ENCODE assay signal across 26 cellular contexts in genomic region chr14:102445641-102446040, GRCh38.
"Had no signal": no experiment of that assay in that cellular context is flagged by ENCODE, and none has a peak within 500 bp of the region (broad histone marks: within the 10 kb centered on the region; RNA-seq: fewer than 3 reads in every experiment).

No MANE protein-coding gene starts in this region.

- ATAC-seq: foreskin keratinocyte; gastroesophageal sphincter; left ventricle myocardium superior; lower lobe of right lung; naive thymus-derived CD8-positive, alpha-beta T cell; psoas muscle; right cardiac atrium; stimulated activated naive B cell treated with anti-CD40 and anti-IgM and Interleukin-4, amounts not matched to agents 10 μg/mL and 1 μg/mL and 100 μg/mL, for 72 hours had no signal

- H3K4me1 ChIP-seq: foreskin keratinocyte, gastroesophageal sphincter, lower lobe of right lung, spleen, suprapubic skin, thyroid gland had no signal

- H3K4me3 ChIP-seq: colonic mucosa, esophagus muscularis mucosa, gastroesophageal sphincter, heart right ventricle, lower lobe of right lung, ovary, psoas muscle, skin epidermis, spleen, suprapubic skin, thyroid gland had no signal

- H3K27ac ChIP-seq: colonic mucosa, esophagus muscularis mucosa, foreskin keratinocyte, gastroesophageal sphincter, heart right ventricle, lower lobe of right lung, ovary, psoas muscle, skin epidermis, spleen, suprapubic skin, thyroid gland had no signal

- H3K9me3 ChIP-seq: colonic mucosa, esophagus muscularis mucosa, gastroesophageal sphincter, heart right ventricle, lower lobe of right lung, ovary, psoas muscle, spleen, suprapubic skin, thyroid gland had no signal

- H3K27me3 ChIP-seq: colonic mucosa, esophagus muscularis mucosa, foreskin keratinocyte, gastroesophageal sphincter, heart right ventricle, ovary, spleen, suprapubic skin, thyroid gland had no signal

- H3K36me3 ChIP-seq: colonic mucosa, ovary had no signal

- H3K9me3 Mint-ChIP-seq: dendritic cell treated with granulocyte-macrophage colony-stimulating factor and Interleukin-4, amounts not matched to agents 40 ng/mL and 50 ng/mL, for 4 days; immature natural killer cell; naive thymus-derived CD8-positive, alpha-beta T cell; nephron progenitor cell; stimulated activated naive B cell treated with anti-CD40 and anti-IgM and Interleukin-4, amounts not matched to agents 10 μg/mL and 1 μg/mL and 100 μg/mL, for 72 hours; stimulated activated naive CD8-positive, alpha-beta T cell treated with anti-CD3 and anti-CD28 coated beads, Interleukin-15, Interleukin-2, amounts not matched to agents 100 ng/mL and 50 ng/mL, for 24 hours; type B pancreatic cell had no signal

- H3K4me1 Mint-ChIP-seq: immature natural killer cell; naive thymus-derived CD8-positive, alpha-beta T cell; stimulated activated naive B cell treated with anti-CD40 and anti-IgM and Interleukin-4, amounts not matched to agents 10 μg/mL and 1 μg/mL and 100 μg/mL, for 72 hours had no signal

- DNase-seq: colonic mucosa; effector memory CD4-positive, alpha-beta T cell; foreskin keratinocyte; glutamatergic neuron; heart right ventricle; immature natural killer cell; islet precursor cell; kidney glomerular epithelial cell; left ventricle myocardium superior; lower lobe of right lung; naive thymus-derived CD8-positive, alpha-beta T cell; nephron progenitor cell; ovary; psoas muscle; right cardiac atrium; spleen; stimulated activated CD4-positive, alpha-beta T cell treated with anti-CD3 and anti-CD28 coated beads, Interleukin-2, amount 100 ng/mL, for 48 hours; stimulated activated naive B cell treated with anti-CD40 and anti-IgM and Interleukin-4, amounts not matched to agents 10 μg/mL and 1 μg/mL and 100 μg/mL, for 72 hours; thyroid gland had no signal

- H3K27ac Mint-ChIP-seq: dendritic cell treated with granulocyte-macrophage colony-stimulating factor and Interleukin-4, amounts not matched to agents 40 ng/mL and 50 ng/mL, for 4 days; immature natural killer cell; naive thymus-derived CD8-positive, alpha-beta T cell; stimulated activated naive B cell treated with anti-CD40 and anti-IgM and Interleukin-4, amounts not matched to agents 10 μg/mL and 1 μg/mL and 100 μg/mL, for 72 hours; stimulated activated naive CD8-positive, alpha-beta T cell treated with anti-CD3 and anti-CD28 coated beads, Interleukin-15, Interleukin-2, amounts not matched to agents 100 ng/mL and 50 ng/mL, for 24 hours; type B pancreatic cell had no signal

- H3K27me3 Mint-ChIP-seq: dendritic cell treated with granulocyte-macrophage colony-stimulating factor and Interleukin-4, amounts not matched to agents 40 ng/mL and 50 ng/mL, for 4 days; naive thymus-derived CD8-positive, alpha-beta T cell; stimulated activated naive B cell treated with anti-CD40 and anti-IgM and Interleukin-4, amounts not matched to agents 10 μg/mL and 1 μg/mL and 100 μg/mL, for 72 hours; stimulated activated naive CD8-positive, alpha-beta T cell treated with anti-CD3 and anti-CD28 coated beads, Interleukin-15, Interleukin-2, amounts not matched to agents 100 ng/mL and 50 ng/mL, for 24 hours; type B pancreatic cell had no signal

- H3K4me3 Mint-ChIP-seq: dendritic cell treated with granulocyte-macrophage colony-stimulating factor and Interleukin-4, amounts not matched to agents 40 ng/mL and 50 ng/mL, for 4 days; immature natural killer cell; naive thymus-derived CD8-positive, alpha-beta T cell; nephron progenitor cell; stimulated activated naive B cell treated with anti-CD40 and anti-IgM and Interleukin-4, amounts not matched to agents 10 μg/mL and 1 μg/mL and 100 μg/mL, for 72 hours; stimulated activated naive CD8-positive, alpha-beta T cell treated with anti-CD3 and anti-CD28 coated beads, Interleukin-15, Interleukin-2, amounts not matched to agents 100 ng/mL and 50 ng/mL, for 24 hours; type B pancreatic cell had no signal
